In genomic region chr9:133427658-133428348, GRCh38 we compare ENCODE assay signal across 10 cellular contexts. TPM values are rescaled to one million over a fixed set of nuclear protein-coding genes. Genes with fewer than 3 reads are reported as not detected.
A peak's percentile ranks its signal among the peaks of the same experiment; 100 is the strongest.
DNase-seq lines count a peak whose midpoint lies in the region; ATAC-seq and TF ChIP-seq lines count a peak whose summit lies in the region.
"Had no signal": no experiment of that assay in that cellular context is flagged by ENCODE, and none has a peak within 500 bp of the region (broad histone marks: within the 10 kb centered on the region; RNA-seq: fewer than 3 reads in every experiment).

No MANE protein-coding gene starts in this region.

- H3K4ac ChIP-seq in H9 (ENCODE audit: low read depth, low read length): no peak overlapping the region

- H4K8ac ChIP-seq in H9 (replicated peaks; ENCODE audit: insufficient read length, low read depth, low read length): no peak overlapping the region

- ATAC-seq in CD4-positive, CD25-positive, alpha-beta regulatory T cell (ENCODE audit: low read depth in 2 of 2): no peak
- ATAC-seq in HG02798 (IDR thresholded peaks at IDR 0.05; ENCODE audit: poor library complexity, unreplicated experiment): no peak
- no peak for ATAC-seq in heart left ventricle
- ATAC-seq in GM19023 (IDR thresholded peaks at IDR 0.05; ENCODE audit: unreplicated experiment): no peak

- H3K27me3 ChIP-seq in CD4-positive, CD25-positive, alpha-beta regulatory T cell (ENCODE audit: control insufficient read depth, insufficient read depth, low read length): no peaks in the 10 kb centered on the region
- H3K27me3 ChIP-seq in H9 (ENCODE audit: insufficient read depth, low read length) (peaks cover 2% of the 10 kb centered on the region; the same call in 1 of the 2 replicates), colonic mucosa (no peaks in the 10 kb centered on the region), heart left ventricle (peaks cover 0 to 42% (median 27%) of the 10 kb centered on the region in 9 donors)

- no peak overlapping the region for H2BK15ac ChIP-seq in H9 (ENCODE audit: low read depth, low read length)

- H3K4me1 Mint-ChIP-seq in CD4-positive, CD25-positive, alpha-beta regulatory T cell: peaks cover 0 to 9% (median 0%) of the 10 kb centered on the region in 4 donors
- H3K4me1 Mint-ChIP-seq in H9 (peaks cover 7% of the 10 kb centered on the region in 2 experiments; a peak in 3 of 4 replicates), nephron (no peaks in the 10 kb centered on the region)

- no peak for TF ChIP-seq POLR2A in heart left ventricle (IDR thresholded peaks at IDR 0.05)

- no peak overlapping the region for H2BK12ac ChIP-seq in H9 (ENCODE audit: insufficient read length, low read depth, low read length)

- no peak for TF ChIP-seq CTCF in H9 (conservative IDR thresholded peaks at IDR 0.05)
- no peak for TF ChIP-seq CTCF in colonic mucosa (IDR thresholded peaks at IDR 0.05)
- TF ChIP-seq CTCF in nephron (IDR thresholded peaks at IDR 0.05; ENCODE audit: unreplicated experiment in 3 of 3): no peak
- no peak for TF ChIP-seq CTCF in heart left ventricle (IDR thresholded peaks at IDR 0.05)

- peak overlapping the region in 3 of 4 donors; percentile 20 to 43 (median 22) for H3K4me3 Mint-ChIP-seq in CD4-positive, CD25-positive, alpha-beta regulatory T cell
- H3K4me3 Mint-ChIP-seq in H9 (peak overlapping the region; percentile 67 to 86), nephron (peak overlapping the region; percentile 58 to 63 (median 60))

- DNase-seq in CD4-positive, CD25-positive, alpha-beta regulatory T cell: no peak
- DNase-seq in H9 (no peak), colonic mucosa (no peak), COLO668 (lab: John Stamatoyannopoulos, UW; ENCODE audit: unreplicated experiment) (no peak), heart left ventricle (no peak)
- DNase-seq: NCI-H1105, NCI-H446 had no signal

- no peak overlapping the region for H2BK120ac ChIP-seq in H9 (ENCODE audit: low read depth, low read length, poor library complexity, severe bottlenecking)

- H2BK20ac ChIP-seq in H9 (ENCODE audit: low read depth, low read length, poor library complexity, severe bottlenecking): no peak overlapping the region

- intact Hi-C loops in colonic mucosa (cut with DNase I) (no loop called here), heart left ventricle (cut with DNase I) (no loop called here)

- no peak overlapping the region for H3K27ac Mint-ChIP-seq in CD4-positive, CD25-positive, alpha-beta regulatory T cell
- H3K27ac Mint-ChIP-seq in H9 (no peak overlapping the region), nephron (no peak overlapping the region)

- H3K23me2 ChIP-seq in H9 (ENCODE audit: insufficient read length, low read depth, low read length, poor library complexity, severe bottlenecking): peaks cover 7% of the 10 kb centered on the region

- H3K27me3 Mint-ChIP-seq in CD4-positive, CD25-positive, alpha-beta regulatory T cell: peaks cover 40% of the 10 kb centered on the region
- H3K27me3 Mint-ChIP-seq in H9 (ENCODE audit: low read depth) (peaks cover 24% of the 10 kb centered on the region), nephron (ENCODE audit: low read depth) (peaks cover 31% of the 10 kb centered on the region)

- H3K9ac ChIP-seq in H9 (ENCODE audit: extremely low read depth, insufficient read length, low read length) (no peak overlapping the region), colonic mucosa (ENCODE audit: low read depth in 2 of 2, low read length in 2 of 2) (no peak overlapping the region)

- no peak overlapping the region for H4K91ac ChIP-seq in H9 (ENCODE audit: insufficient read length, low read depth, low read length)

- no peaks in the 10 kb centered on the region for H3K4me1 ChIP-seq in CD4-positive, CD25-positive, alpha-beta regulatory T cell (ENCODE audit: control insufficient read depth, insufficient read depth, low read length, poor library complexity, severe bottlenecking)
- H3K4me1 ChIP-seq in H9 (ENCODE audit: insufficient read depth, low read length) (no peaks in the 10 kb centered on the region), colonic mucosa (peaks cover 2% of the 10 kb centered on the region), heart left ventricle (peaks cover 0 to 16% (median 0%) of the 10 kb centered on the region in 12 donors)

- H3K79me2 ChIP-seq in H9 (ENCODE audit: insufficient read depth, low read length): no peaks in the 10 kb centered on the region

- no peak overlapping the region for H2AFZ ChIP-seq in H9 (ENCODE audit: low read length)

- peak overlapping the region; percentile 26 for H3K4me2 ChIP-seq in H9 (ENCODE audit: insufficient read depth, insufficient read length, low read length)

- H2AK5ac ChIP-seq in H9 (ENCODE audit: insufficient read length, low read length): no peak overlapping the region

- no peaks in the 10 kb centered on the region for H3K9me3 Mint-ChIP-seq in CD4-positive, CD25-positive, alpha-beta regulatory T cell
- peaks cover 4 to 7% of the 10 kb centered on the region in 2 experiments; a peak in 4 of 5 replicates for H3K9me3 Mint-ChIP-seq in H9
- H3K9me3 Mint-ChIP-seq in nephron: no peaks in the 10 kb centered on the region

- H3K4me3 ChIP-seq in CD4-positive, CD25-positive, alpha-beta regulatory T cell (ENCODE audit: low read depth, low read length): no peak overlapping the region
- H3K4me3 ChIP-seq in colonic mucosa: peak overlapping the region; percentile 23
- peak overlapping the region in 1 of 12 donors; percentile 34 for H3K4me3 ChIP-seq in heart left ventricle

- no peaks in the 10 kb centered on the region for H4K20me1 ChIP-seq in H9 (ENCODE audit: control insufficient read depth, insufficient read depth, insufficient read length)

- H3K27ac ChIP-seq in CD4-positive, CD25-positive, alpha-beta regulatory T cell (ENCODE audit: insufficient read depth, low read length, poor library complexity, severe bottlenecking): no peak overlapping the region
- H3K27ac ChIP-seq in H9 (ENCODE audit: insufficient read length, low read depth, low read length) (no peak overlapping the region), colonic mucosa (no peak overlapping the region), heart left ventricle (no peak overlapping the region)

- no peak overlapping the region for H3K56ac ChIP-seq in H9 (ENCODE audit: insufficient read length, low read depth, low read length)

- H3K79me1 ChIP-seq in H9 (ENCODE audit: insufficient read depth, low read depth, low read length, poor library complexity, severe bottlenecking): no peaks in the 10 kb centered on the region

- no peak overlapping the region for H3T11ph ChIP-seq in H9 (ENCODE audit: low read length)

- no peaks in the 10 kb centered on the region for H3K36me3 Mint-ChIP-seq in CD4-positive, CD25-positive, alpha-beta regulatory T cell
- H3K36me3 Mint-ChIP-seq in H9 (ENCODE audit: insufficient read depth in 1 of 3, low read depth in 3 of 3) (peaks cover 0 to 12% (median 7%) of the 10 kb centered on the region in 3 experiments; a peak in 6 of 7 replicates), nephron (ENCODE audit: low read depth) (peaks cover 4% of the 10 kb centered on the region)

- no peak overlapping the region for H3K18ac ChIP-seq in H9 (ENCODE audit: insufficient read length, low read depth, low read length)

- H3K9me3 ChIP-seq in CD4-positive, CD25-positive, alpha-beta regulatory T cell (ENCODE audit: control insufficient read depth in 2 of 2, low read length in 2 of 2): no peaks in the 10 kb centered on the region
- H3K9me3 ChIP-seq in H9 (ENCODE audit: control insufficient read depth, low read depth, low read length) (no peaks in the 10 kb centered on the region), colonic mucosa (no peaks in the 10 kb centered on the region), heart left ventricle (no peaks in the 10 kb centered on the region)

- H3K14ac ChIP-seq in H9 (ENCODE audit: insufficient read depth, low read length): no peak overlapping the region

- no peak overlapping the region for H4K5ac ChIP-seq in H9 (ENCODE audit: insufficient read length, low read depth, low read length)

- no peak overlapping the region for H2BK5ac ChIP-seq in H9 (ENCODE audit: insufficient read length, low read length)

- no peak overlapping the region for H3K23ac ChIP-seq in H9 (ENCODE audit: insufficient read length, low read depth, low read length)

- no CpG with 5 or more reads among the region's 10 CpGs for WGBS in H9 (ENCODE audit: extremely low coverage, insufficient read length, low lambda C conversion rate)
- 64 to 68% (median 65%) methylated on average over 10 of the region's 10 CpGs for WGBS in heart left ventricle, 4 donors

- no peaks in the 10 kb centered on the region for H3K36me3 ChIP-seq in CD4-positive, CD25-positive, alpha-beta regulatory T cell (ENCODE audit: control insufficient read depth, insufficient read depth, low read length)
- no peaks in the 10 kb centered on the region for H3K36me3 ChIP-seq in colonic mucosa
- H3K36me3 ChIP-seq in heart left ventricle: no peaks in the 10 kb centered on the region

RNA-seq across cellular contexts. Expression of gene ADAMTS13, which starts 5.6 kb away (rescaled TPM):
- total RNA-seq in CD4-positive, CD25-positive, alpha-beta regulatory T cell: 0.47 TPM
- under 1 TPM in 1 of 4 donors, not detected in 3; 0.10 TPM for polyA plus RNA-seq in CD4-positive, CD25-positive, alpha-beta regulatory T cell
- 8.2 and 8.8 TPM in 2 replicates for total RNA-seq in H9 (2021)
- total RNA-seq in colonic mucosa: 1 to 10 TPM; 4.2 TPM
- 1 to 10 TPM; 1.0 to 3.7 (median 2.7) TPM for total RNA-seq in heart left ventricle
- 1 to 10 TPM in 1 of 2 donors, under 1 TPM in 1; 0.64 to 5.8 TPM for polyA plus RNA-seq in heart left ventricle

RNA-seq across cellular contexts. Expression of gene REXO4, which starts 10.0 kb away (rescaled TPM):
- total RNA-seq in CD4-positive, CD25-positive, alpha-beta regulatory T cell: 19.4 TPM
- 10 to 100 TPM in 3 of 4 donors, 1 to 10 TPM in 1; 9.8 to 17.8 (median 14.7) TPM for polyA plus RNA-seq in CD4-positive, CD25-positive, alpha-beta regulatory T cell
- total RNA-seq in H9 (2021): 33.6 and 35.2 TPM in 2 replicates
- 10 to 100 TPM; 17.3 to 38.6 TPM for total RNA-seq in colonic mucosa
- total RNA-seq in heart left ventricle: 10 to 100 TPM in 8 of 9 donors, 1 to 10 TPM in 1; 9.6 to 21.5 (median 13.7) TPM
- polyA plus RNA-seq in heart left ventricle: 10 to 100 TPM; 10.7 to 30.6 TPM

RNA-seq across cellular contexts. Expression of gene CACFD1, which starts 32.0 kb away (rescaled TPM):
- total RNA-seq in CD4-positive, CD25-positive, alpha-beta regulatory T cell: 1.8 TPM
- 1 to 10 TPM; 1.2 to 3.0 (median 1.7) TPM for polyA plus RNA-seq in CD4-positive, CD25-positive, alpha-beta regulatory T cell
- total RNA-seq in H9 (2021): 20.0 and 20.2 TPM in 2 replicates
- total RNA-seq in colonic mucosa: 10 to 100 TPM; 56.8 to 60.7 TPM
- total RNA-seq in heart left ventricle: 10 to 100 TPM in 7 of 9 donors, 1 to 10 TPM in 2; 8.0 to 15.3 (median 11.6) TPM
- polyA plus RNA-seq in heart left ventricle: 10 to 100 TPM; 10.9 to 21.9 TPM

RNA-seq across cellular contexts. Expression of gene SLC2A6, which starts 51.1 kb away (rescaled TPM):
- total RNA-seq in CD4-positive, CD25-positive, alpha-beta regulatory T cell: 1.8 TPM
- polyA plus RNA-seq in CD4-positive, CD25-positive, alpha-beta regulatory T cell: 1 to 10 TPM in 3 of 4 donors, under 1 TPM in 1; 0.63 to 2.2 (median 1.6) TPM
- 18.7 and 19.5 TPM in 2 replicates for total RNA-seq in H9 (2021)
- 1 to 10 TPM; 2.4 to 2.8 TPM for total RNA-seq in colonic mucosa
- 10 to 100 TPM in 1 of 9 donors, 1 to 10 TPM in 8; 1.8 to 10.4 (median 3.2) TPM for total RNA-seq in heart left ventricle
- polyA plus RNA-seq in heart left ventricle: 1 to 10 TPM; 2.7 to 4.9 TPM

RNA-seq across cellular contexts. Expression of gene STKLD1, which starts 51.6 kb away (rescaled TPM):
- 0.86 TPM for total RNA-seq in CD4-positive, CD25-positive, alpha-beta regulatory T cell
- polyA plus RNA-seq in CD4-positive, CD25-positive, alpha-beta regulatory T cell: under 1 TPM; 0.09 to 0.28 (median 0.15) TPM
- total RNA-seq in H9 (2021): 0.57 TPM in 1 of 2 replicates, not detected in the other
- total RNA-seq in colonic mucosa: under 1 TPM in 1 of 2 donors, not detected in 1; 0.45 TPM
- under 1 TPM in 7 of 9 donors, not detected in 2; 0.40 to 0.91 (median 0.52) TPM for total RNA-seq in heart left ventricle
- polyA plus RNA-seq in heart left ventricle: under 1 TPM; 0.25 to 0.46 TPM

Comparison
In these comparisons a context has a peak if more than half of its experiments do, and no peak if none do; other contexts are left out.
1. H3K4me3 Mint-ChIP-seq: peak in every context shown above with its lines; median percentile 76 in H9; 60 in nephron; 22 in CD4-positive, CD25-positive, alpha-beta regulatory T cell.